In the genomic region with DNA sequence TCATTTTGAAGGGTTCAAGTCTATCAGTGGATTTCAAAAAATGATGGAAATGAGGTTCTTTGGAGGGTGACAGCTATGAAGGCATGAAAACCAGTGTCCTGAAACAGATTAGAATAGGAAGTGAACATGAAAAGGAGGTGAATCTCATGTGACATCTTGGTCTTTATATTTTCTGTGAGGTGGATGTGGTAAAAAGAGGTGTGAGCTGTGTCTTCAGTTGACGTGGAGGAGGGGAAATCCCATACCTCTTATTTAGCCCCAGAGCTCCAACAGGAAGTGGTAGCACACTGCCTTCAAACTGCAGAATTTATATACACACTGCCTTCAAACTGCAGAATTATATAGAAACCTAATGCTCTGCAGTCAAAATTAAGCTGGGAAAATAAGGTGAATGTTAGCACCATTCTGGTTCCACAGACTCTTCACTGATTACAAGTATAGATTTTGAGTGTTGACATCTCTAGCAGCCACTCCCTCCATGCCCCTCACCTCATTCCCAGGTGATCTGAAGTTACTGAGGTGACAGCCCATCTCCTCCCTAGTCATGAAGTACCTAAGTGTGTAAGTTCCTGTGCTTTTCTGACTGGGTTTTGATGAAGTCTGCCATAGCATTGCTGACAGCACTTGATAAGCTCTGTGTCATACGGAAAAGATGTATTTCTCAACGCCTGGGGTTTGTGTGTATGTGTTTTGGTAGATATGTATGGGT, we compare ENCODE assay signal across 8 cellular contexts. TPM values are rescaled to one million over a fixed set of nuclear protein-coding genes. Genes with fewer than 3 reads are reported as not detected.
A peak's percentile ranks its signal among the peaks of the same experiment; 100 is the strongest.
DNase-seq lines count a peak whose midpoint lies in the region; ATAC-seq and TF ChIP-seq lines count a peak whose summit lies in the region.

No MANE protein-coding gene starts in this region.

- H3K27me3 Mint-ChIP-seq in HFFc6 (ENCODE audit: insufficient read depth): peaks cover 2% of the 10 kb centered on the region

- TF ChIP-seq CTCF in HFFc6 (IDR thresholded peaks at IDR 0.05) (no peak), sigmoid colon (IDR thresholded peaks at IDR 0.05) (no peak), body of pancreas (IDR thresholded peaks at IDR 0.05) (no peak)

- no peaks in the 10 kb centered on the region for H3K9me3 Mint-ChIP-seq in HFFc6

- no peak overlapping the region for H3K27ac Mint-ChIP-seq in HFFc6

- ATAC-seq in body of pancreas: no peak

- H3K4me1 Mint-ChIP-seq in HFFc6 (ENCODE audit: low read depth): peaks cover 78% of the 10 kb centered on the region

- WGBS in sigmoid colon, 2 donors: 40 to 68% methylated on average over 3 of the region's 3 CpGs
- WGBS in body of pancreas, 2 donors: 64% methylated on average over 3 of the region's 3 CpGs

- H3K36me3 ChIP-seq in sigmoid colon (no peaks in the 10 kb centered on the region), body of pancreas (replicated peaks in 1 of 2; ENCODE audit: insufficient read depth in 1 of 2, low read depth in 2 of 2) (no peaks in the 10 kb centered on the region)

- no peak for TF ChIP-seq POLR2A in sigmoid colon (IDR thresholded peaks at IDR 0.05)
- TF ChIP-seq POLR2A in body of pancreas (IDR thresholded peaks at IDR 0.05): no peak

- peaks cover 5% of the 10 kb centered on the region for H3K36me3 Mint-ChIP-seq in HFFc6 (ENCODE audit: low read depth)

- no peaks in the 10 kb centered on the region for H3K27me3 ChIP-seq in sigmoid colon
- no peaks in the 10 kb centered on the region for H3K27me3 ChIP-seq in body of pancreas

- no peaks in the 10 kb centered on the region for H3K9me3 ChIP-seq in sigmoid colon
- no peaks in the 10 kb centered on the region for H3K9me3 ChIP-seq in body of pancreas

- H3K27ac ChIP-seq in sigmoid colon (no peak overlapping the region), body of pancreas (no peak overlapping the region)

- TF ChIP-seq EP300 in sigmoid colon (IDR thresholded peaks at IDR 0.05): no peak

- H3K4me3 Mint-ChIP-seq in HFFc6: peak overlapping the region; percentile 90; the same call in 1 of the 2 replicates

- intact Hi-C loops in sigmoid colon (cut with DNase I): loop anchor here (2.0 kb wide), 1 partner anchor 85 kb away; the partner anchor contains the start of gene APH1B
- intact Hi-C loops in body of pancreas (cut with DNase I): no loop called here

- peak; percentile 7 for DNase-seq in GF-D8 (lab: John Stamatoyannopoulos, UW)
- no peak for DNase-seq in HFFc6
- DNase-seq in T-helper 1 cell: peak in 4 of 5 donors; percentile 49 to 94 (median 62)
- peak; percentile 60 for DNase-seq in effector CD4-positive, alpha-beta T cell
- no peak for DNase-seq in NCI-H187 treated with DMSO at 0.1 percent for 48 hours (lab: John Stamatoyannopoulos, UW)
- DNase-seq in sigmoid colon: no peak
- DNase-seq in NCI-H2171 treated with DMSO at 0.1 percent for 48 hours (lab: John Stamatoyannopoulos, UW): no peak
- DNase-seq in body of pancreas: no peak

- H3K4me1 ChIP-seq in sigmoid colon (peaks cover 0 to 56% (median 41%) of the 10 kb centered on the region in 4 donors), body of pancreas (peaks cover 23% of the 10 kb centered on the region)

- H3K4me3 ChIP-seq in sigmoid colon (no peak overlapping the region), body of pancreas (no peak overlapping the region)

RNA-seq across cellular contexts. Expression of gene RAB8B, which starts 2.6 kb away (rescaled TPM):
- total RNA-seq in HFFc6 (2021; fragmentation: NEBNext Ultra II Directional; extraction: Animal tissue kit (Norgen Biotek cat#: 25700)): 10 to 100 TPM; 24.7 to 38.4 (median 33.2) TPM
- total RNA-seq in sigmoid colon (10 to 100 TPM; 21.7 to 30.4 (median 29.8) TPM), body of pancreas (10 to 100 TPM; 12.5 to 14.0 TPM)
- 10 to 100 TPM in 2 of 3 donors, 1 to 10 TPM in 1; 6.5 to 13.6 (median 10.8) TPM for polyA plus RNA-seq in sigmoid colon

RNA-seq across cellular contexts. Expression of gene RPS27L, which starts 34.8 kb away (rescaled TPM):
- 100 to 1,000 TPM; 422 to 573 (median 537) TPM for total RNA-seq in HFFc6 (2021; fragmentation: NEBNext Ultra II Directional; extraction: Animal tissue kit (Norgen Biotek cat#: 25700))
- total RNA-seq in sigmoid colon (100 to 1,000 TPM in 2 of 4 donors, 10 to 100 TPM in 2; 63.3 to 200 (median 143) TPM), body of pancreas (10 to 100 TPM; 15.2 to 37.9 TPM)
- polyA plus RNA-seq in sigmoid colon: 100 to 1,000 TPM; 172 to 417 (median 405) TPM

Comparison
In these comparisons a context has a peak if more than half of its experiments do, and no peak if none do; other contexts are left out.
1. DNase-seq: peak in GF-D8 (single experiment), T-helper 1 cell (4 of 5) and effector CD4-positive, alpha-beta T cell (single experiment); none in HFFc6 (single experiment), NCI-H187 treated with DMSO at 0.1 percent for 48 hours (single experiment), sigmoid colon (single experiment), NCI-H2171 treated with DMSO at 0.1 percent for 48 hours (single experiment) and body of pancreas (0 of 4).